23 cellular contexts compared by ENCODE assay signal in the genomic region with DNA sequence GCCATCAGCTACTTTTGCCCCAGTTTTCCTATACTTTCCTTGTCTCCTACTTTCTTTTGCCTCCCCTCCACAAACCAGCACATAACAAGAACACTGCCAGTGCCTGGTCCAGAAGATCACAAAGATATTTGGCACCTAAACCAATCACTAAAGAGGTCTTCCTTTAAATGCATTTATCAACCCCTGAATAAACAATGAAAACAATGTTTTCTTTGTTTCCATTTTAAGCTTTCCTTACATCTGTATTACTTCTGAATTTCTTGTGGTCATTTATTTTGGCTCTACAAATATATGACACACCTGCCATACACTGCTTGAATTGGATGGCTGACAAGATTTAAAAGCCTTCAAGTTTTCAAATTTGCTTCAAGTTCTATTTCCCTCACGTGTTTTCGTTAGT.
"Had no signal": no experiment of that assay in that cellular context is flagged by ENCODE, and none has a peak within 500 bp of the region (broad histone marks: within the 10 kb centered on the region; RNA-seq: fewer than 3 reads in every experiment).

No MANE protein-coding gene starts in this region.

- H3K27ac Mint-ChIP-seq: naive thymus-derived CD8-positive, alpha-beta T cell had no signal

- ATAC-seq: foreskin keratinocyte; left colon; left ventricle myocardium superior; naive thymus-derived CD8-positive, alpha-beta T cell; psoas muscle; right lobe of liver had no signal

- DNase-seq: cerebellar nuclear complex; colonic mucosa; dermis blood vessel endothelial cell; esophagus squamous epithelium; foreskin keratinocyte; head of caudate nucleus; left colon; left ventricle myocardium superior; mesendoderm; naive thymus-derived CD8-positive, alpha-beta T cell; psoas muscle; retina; right lobe of liver; spleen; stimulated activated CD4-positive, alpha-beta T cell treated with anti-CD3 and anti-CD28 coated beads, Interleukin-15, amount 100 ng/mL, for 24 hours; stimulated activated CD4-positive, alpha-beta T cell treated with anti-CD3 and anti-CD28 coated beads, Interleukin-1b, Interleukin-23, amount 100 ng/mL, for 48 hours; stimulated activated CD4-positive, alpha-beta T cell treated with anti-CD3 and anti-CD28 coated beads, Interleukin-4, amount 100 ng/mL, for 24 hours; stimulated activated naive CD4-positive, alpha-beta T cell; stomach; substantia nigra; trophoblast cell had no signal

- H3K4me3 ChIP-seq: colonic mucosa, esophagus squamous epithelium, hepatocyte, lung, psoas muscle, right lobe of liver, spleen, stomach had no signal

- H3K27me3 Mint-ChIP-seq: naive thymus-derived CD8-positive, alpha-beta T cell had no signal

- H3K4me3 Mint-ChIP-seq: naive thymus-derived CD8-positive, alpha-beta T cell had no signal
